Comparison of ENCODE assay signal across 8 cellular contexts in genomic region chr11:107999759-108000455, GRCh38. TPM values are rescaled to one million over a fixed set of nuclear protein-coding genes. Genes with fewer than 3 reads are reported as not detected.
DNase-seq lines count a peak whose midpoint lies in the region; ATAC-seq and TF ChIP-seq lines count a peak whose summit lies in the region.

No MANE protein-coding gene starts in this region.

- H3K4me1 ChIP-seq in PC-9 (replicated peaks; ENCODE audit: insufficient read depth), result peaks cover 4% of the 10 kb centered on the region; the same call in 1 of the 2 replicates
- H3K4me1 ChIP-seq in mucosa of descending colon (ENCODE audit: low read depth), result no peaks in the 10 kb centered on the region

- H2AFZ ChIP-seq in PC-9, result 0 out of 2 replicates have a peak overlapping the region, but pooled peaks have one; percentile 2

- no TSS peak for BruUV-seq in PC-9 (replicated peaks; lab: Mats Ljungman, UMichigan)

- CTCF ChIA-PET in PC-9 (lab: Charles Lee), result interaction anchor here (0.6 kb wide), 1 partner anchor 1939 kb away, joined by 3 read pairs; no protein-coding TSS in a partner anchor

- DNase-seq in NCI-H748 (lab: John Stamatoyannopoulos, UW; ENCODE audit: unreplicated experiment) (peak; percentile 52), NCI-H748 treated with DMSO at 0.1 percent for 48 hours (lab: John Stamatoyannopoulos, UW) (no peak), HUDEP-2 (lab: John Stamatoyannopoulos, UW; ENCODE audit: unreplicated experiment in 76 of 76) (peak in 42 of 76 experiments; percentile 1 to 63 (median 26)), PC-9 (peak in 1 of 2 experiments; percentile 47), T47D (ENCODE audit: low read depth in 1 of 2, low spot score in 1 of 2) (peak; percentile 56 to 79), mucosa of descending colon (peak in 1 of 3 donors; percentile 19), cortex of kidney (lab: John Stamatoyannopoulos, UW) (no peak)

- H3K4me3 ChIP-seq in PC-9, result no peak overlapping the region
- no peak overlapping the region for H3K4me3 ChIP-seq in mucosa of descending colon

- POLR2A ChIA-PET in PC-9 (lab: Charles Lee; ENCODE audit: unreplicated experiment), result no interaction called here

- H3F3A ChIP-seq in PC-9 (ENCODE audit: insufficient read depth, low read depth), result no peaks in the 10 kb centered on the region

- intact Hi-C loops in PC-9 (cut with micrococcal nuclease; ENCODE audit: unreplicated experiment), result loop anchor here (10.0 kb wide), 1 partner anchor 655 kb away; no protein-coding TSS in a partner anchor
- intact Hi-C loops in mucosa of descending colon (cut with DNase I, micrococcal nuclease), result no loop called here

- H4K20me1 ChIP-seq in PC-9 (ENCODE audit: insufficient read depth), result no peaks in the 10 kb centered on the region

- H3K9me2 ChIP-seq in PC-9 (ENCODE audit: insufficient read depth), result no peaks in the 10 kb centered on the region

- H3K27me3 ChIP-seq in PC-9 (ENCODE audit: insufficient read depth, low read depth), result no peaks in the 10 kb centered on the region

- ATAC-seq in GM21576 (IDR thresholded peaks at IDR 0.05; ENCODE audit: unreplicated experiment) (peak; percentile 90), mucosa of descending colon (peak; percentile 52)

- H3K36me3 ChIP-seq in PC-9 (ENCODE audit: low read depth) (no peaks in the 10 kb centered on the region), mucosa of descending colon (ENCODE audit: low read depth) (no peaks in the 10 kb centered on the region)

- H3K9me3 ChIP-seq in PC-9 (ENCODE audit: insufficient read depth, low read depth), result no peaks in the 10 kb centered on the region
- no peaks in the 10 kb centered on the region for H3K9me3 ChIP-seq in mucosa of descending colon

- H3K27ac ChIP-seq in PC-9, result no peak overlapping the region

- in situ Hi-C loops in T47D (cut with HindIII; ENCODE audit: low pct_unique_long_range_greater_than_20kb, low sequenced_read_pairs), result no loop called here

- no peaks in the 10 kb centered on the region for H3K79me2 ChIP-seq in PC-9 (ENCODE audit: low read depth)

- TF ChIP-seq CTCF in PC-9 (conservative IDR thresholded peaks at IDR 0.05) (peak; percentile 68; the same call in 1 of the 2 replicates), mucosa of descending colon (IDR thresholded peaks at IDR 0.05) (no peak)

- no peak overlapping the region for H3K4me2 ChIP-seq in PC-9

RNA-seq across cellular contexts. Expression of gene CUL5, which starts 8.8 kb away (rescaled TPM):
- total RNA-seq in PC-9 (2021), result 34.3 and 39.4 TPM in 2 replicates
- total RNA-seq in mucosa of descending colon, result 10 to 100 TPM; 26.2 to 43.7 (median 33.3) TPM

Comparison
In these comparisons a context has a peak if more than half of its experiments do, and no peak if none do; other contexts are left out.
1. DNase-seq: peak in NCI-H748 (single experiment), HUDEP-2 (42 of 76) and T47D (2 of 2); none in NCI-H748 treated with DMSO at 0.1 percent for 48 hours (single experiment) and cortex of kidney (single experiment).